25 cellular contexts compared by ENCODE assay signal in the genomic region with DNA sequence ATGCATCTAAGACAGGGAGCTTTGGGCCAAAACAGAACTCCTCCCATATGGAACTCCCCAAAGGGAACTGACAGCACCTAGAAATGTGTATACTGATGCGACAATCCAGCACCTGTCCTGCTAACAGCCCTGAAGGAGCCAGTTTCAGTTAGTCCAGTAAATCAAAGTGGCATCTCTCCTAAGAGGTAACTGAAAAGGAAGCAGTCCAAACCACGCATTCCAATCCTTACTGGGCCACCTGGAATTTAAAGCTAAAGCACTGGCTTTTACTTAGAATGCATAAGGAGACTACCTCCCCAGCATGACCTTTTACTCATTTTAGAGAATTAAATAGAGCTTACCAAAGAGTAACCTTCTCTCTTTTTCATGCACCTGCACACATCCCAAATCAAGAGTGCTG.
"Had no signal": no experiment of that assay in that cellular context is flagged by ENCODE, and none has a peak within 500 bp of the region (broad histone marks: within the 10 kb centered on the region; RNA-seq: fewer than 3 reads in every experiment).

No MANE protein-coding gene starts in this region.

- H3K27me3 ChIP-seq: brain microvascular endothelial cell, foreskin keratinocyte, hepatocyte, sigmoid colon had no signal

- H3K27me3 Mint-ChIP-seq: activated CD4-positive, alpha-beta T cell treated with anti-CD3 and anti-CD28 coated beads, Interleukin-2, amount 10 ng/mL, durations not matched to agents 7 days and 5 days; activated naive CD4-positive, alpha-beta T cell treated with anti-CD3 and anti-CD28 coated beads, Interleukin-2, amount 50 U/mL, for 24 hours; dendritic cell treated with granulocyte-macrophage colony-stimulating factor and Interleukin-4, amounts not matched to agents 40 ng/mL and 50 ng/mL, for 4 days; naive thymus-derived CD8-positive, alpha-beta T cell; progenitor cell of endocrine pancreas; stimulated activated naive B cell treated with anti-CD40 and anti-IgM and Interleukin-4, amounts not matched to agents 10 μg/mL and 1 μg/mL and 100 μg/mL, for 72 hours had no signal

- H3K4me3 ChIP-seq: hepatocyte, lung, sigmoid colon, smooth muscle cell had no signal

- DNase-seq: activated CD4-positive, alpha-beta T cell treated with anti-CD3 and anti-CD28 coated beads, Interleukin-2, amount 10 ng/mL, durations not matched to agents 7 days and 5 days; activated CD4-positive, CD25-positive, alpha-beta regulatory T cell treated with anti-CD3 and anti-CD28 coated beads, Interleukin-2, amount 50 U/mL, for 72 hours; activated CD8-positive, alpha-beta T cell treated with anti-CD3 and anti-CD28 coated beads, Interleukin-2, amount 10 ng/mL, durations not matched to agents 7 days and 5 days; activated gamma-delta T cell; anterior cingulate cortex; brain microvascular endothelial cell; caudate nucleus; effector CD8-positive, alpha-beta T cell; foreskin keratinocyte; glutamatergic neuron; kidney; naive thymus-derived CD8-positive, alpha-beta T cell; retina; sigmoid colon; stimulated activated CD4-positive, alpha-beta T cell treated with anti-CD3 and anti-CD28 coated beads, Interleukin-2, amount 100 ng/mL, for 48 hours; stimulated activated CD8-positive, alpha-beta memory T cell treated with anti-CD3 and anti-CD28 coated beads, Interleukin-4, amount 100 ng/mL, for 48 hours; stimulated activated naive B cell treated with anti-CD40 and anti-IgM and Interleukin-4, amounts not matched to agents 10 μg/mL and 1 μg/mL and 100 μg/mL, for 72 hours had no signal

- H3K9me3 ChIP-seq: sigmoid colon had no signal

- H2AFZ ChIP-seq: hepatocyte had no signal

- H3K27ac Mint-ChIP-seq: activated CD4-positive, alpha-beta T cell treated with anti-CD3 and anti-CD28 coated beads, Interleukin-2, amount 10 ng/mL, durations not matched to agents 7 days and 5 days; activated CD8-positive, alpha-beta T cell treated with anti-CD3 and anti-CD28 coated beads, Interleukin-2, amount 10 ng/mL, durations not matched to agents 7 days and 5 days; activated naive CD4-positive, alpha-beta T cell treated with anti-CD3 and anti-CD28 coated beads, Interleukin-2, amount 50 U/mL, for 24 hours; activated T-helper 1 cell treated with anti-CD3 and anti-CD28 coated beads, Interleukin-12 subunit alpha, Interleukin-12 subunit beta, Interleukin-2, Interleukin-4 antibody, amounts not matched to agents 30 ng/mL and 10 ng/mL and 1 ng/mL, durations not matched to agents 14 hours and 24 hours and 36 hours; dendritic cell treated with granulocyte-macrophage colony-stimulating factor and Interleukin-4, amounts not matched to agents 40 ng/mL and 50 ng/mL, for 4 days; naive thymus-derived CD8-positive, alpha-beta T cell; progenitor cell of endocrine pancreas; stimulated activated naive B cell treated with anti-CD40 and anti-IgM and Interleukin-4, amounts not matched to agents 10 μg/mL and 1 μg/mL and 100 μg/mL, for 72 hours had no signal

- H3K36me3 Mint-ChIP-seq: activated naive CD4-positive, alpha-beta T cell treated with anti-CD3 and anti-CD28 coated beads, Interleukin-2, amount 50 U/mL, for 24 hours; naive thymus-derived CD8-positive, alpha-beta T cell; stimulated activated naive B cell treated with anti-CD40 and anti-IgM and Interleukin-4, amounts not matched to agents 10 μg/mL and 1 μg/mL and 100 μg/mL, for 72 hours had no signal

- H3K9me3 Mint-ChIP-seq: activated CD4-positive, alpha-beta T cell treated with anti-CD3 and anti-CD28 coated beads, Interleukin-2, amount 10 ng/mL, durations not matched to agents 7 days and 5 days; activated naive CD4-positive, alpha-beta T cell treated with anti-CD3 and anti-CD28 coated beads, Interleukin-2, amount 50 U/mL, for 24 hours; activated T-helper 1 cell treated with anti-CD3 and anti-CD28 coated beads, Interleukin-12 subunit alpha, Interleukin-12 subunit beta, Interleukin-2, Interleukin-4 antibody, amounts not matched to agents 30 ng/mL and 10 ng/mL and 1 ng/mL, durations not matched to agents 14 hours and 24 hours and 36 hours; dendritic cell treated with granulocyte-macrophage colony-stimulating factor and Interleukin-4, amounts not matched to agents 40 ng/mL and 50 ng/mL, for 4 days; stimulated activated naive B cell treated with anti-CD40 and anti-IgM and Interleukin-4, amounts not matched to agents 10 μg/mL and 1 μg/mL and 100 μg/mL, for 72 hours had no signal

- H3K79me2 ChIP-seq: hepatocyte had no signal

- H3K4me2 ChIP-seq: hepatocyte, smooth muscle cell had no signal

- H3K4me3 Mint-ChIP-seq: activated CD4-positive, alpha-beta T cell treated with anti-CD3 and anti-CD28 coated beads, Interleukin-2, amount 10 ng/mL, durations not matched to agents 7 days and 5 days; activated CD8-positive, alpha-beta T cell treated with anti-CD3 and anti-CD28 coated beads, Interleukin-2, amount 10 ng/mL, durations not matched to agents 7 days and 5 days; activated naive CD4-positive, alpha-beta T cell treated with anti-CD3 and anti-CD28 coated beads, Interleukin-2, amount 50 U/mL, for 24 hours; activated T-helper 1 cell treated with anti-CD3 and anti-CD28 coated beads, Interleukin-12 subunit alpha, Interleukin-12 subunit beta, Interleukin-2, Interleukin-4 antibody, amounts not matched to agents 30 ng/mL and 10 ng/mL and 1 ng/mL, durations not matched to agents 14 hours and 24 hours and 36 hours; dendritic cell treated with granulocyte-macrophage colony-stimulating factor and Interleukin-4, amounts not matched to agents 40 ng/mL and 50 ng/mL, for 4 days; naive thymus-derived CD8-positive, alpha-beta T cell; stimulated activated naive B cell treated with anti-CD40 and anti-IgM and Interleukin-4, amounts not matched to agents 10 μg/mL and 1 μg/mL and 100 μg/mL, for 72 hours had no signal

- H3K4me1 ChIP-seq: foreskin keratinocyte had no signal

- H3K27ac ChIP-seq: brain microvascular endothelial cell, foreskin keratinocyte, hepatocyte, sigmoid colon, VCaP had no signal

- H3K4me1 Mint-ChIP-seq: activated CD4-positive, alpha-beta T cell treated with anti-CD3 and anti-CD28 coated beads, Interleukin-2, amount 10 ng/mL, durations not matched to agents 7 days and 5 days; activated naive CD4-positive, alpha-beta T cell treated with anti-CD3 and anti-CD28 coated beads, Interleukin-2, amount 50 U/mL, for 24 hours; naive thymus-derived CD8-positive, alpha-beta T cell; stimulated activated naive B cell treated with anti-CD40 and anti-IgM and Interleukin-4, amounts not matched to agents 10 μg/mL and 1 μg/mL and 100 μg/mL, for 72 hours had no signal

- H3K36me3 ChIP-seq: brain microvascular endothelial cell, sigmoid colon had no signal
